ENCODE assay signal across 8 cellular contexts in genomic region chr17:2511138-2511461, GRCh38. TPM values are rescaled to one million over a fixed set of nuclear protein-coding genes. Genes with fewer than 3 reads are reported as not detected.
DNase-seq lines count a peak whose midpoint lies in the region; ATAC-seq and TF ChIP-seq lines count a peak whose summit lies in the region.

No MANE protein-coding gene starts in this region.

- no peak for ATAC-seq in activated T-helper 17 cell treated with anti-CD3 and anti-CD28 coated beads, Interleukin-2, amount 50 U/mL, for 72 hours (replicated peaks)

- H3K4me3 ChIP-seq in GM12865 (ENCODE audit: low read depth, low read length) (peak overlapping the region; percentile 78), skeletal muscle tissue (ENCODE audit: low read length in 3 of 3) (peak overlapping the region; percentile 95 to 100 (median 96))

- H3K27ac ChIP-seq in VCaP (peak overlapping the region; percentile 100), skeletal muscle tissue (ENCODE audit: low read depth, low read length) (peak overlapping the region; percentile 93)

- H3K36me3 ChIP-seq in skeletal muscle tissue (ENCODE audit: control insufficient read depth in 3 of 3, insufficient read depth in 3 of 3, low read length in 3 of 3): no peaks in the 10 kb centered on the region

- no peak overlapping the region for H3K4me3 Mint-ChIP-seq in endothelial cell (ENCODE audit: unreplicated experiment)
- H3K4me3 Mint-ChIP-seq in activated T-helper 17 cell treated with anti-CD3 and anti-CD28 coated beads, Interleukin-2, amount 50 U/mL, for 72 hours: no peak overlapping the region

- TF ChIP-seq CTCF in GM12865 (IDR thresholded peaks at IDR 0.05; ENCODE audit: insufficient read depth, low read depth, low read length, missing control alignments) (no peak), VCaP (conservative IDR thresholded peaks at IDR 0.05) (no peak), endothelial cell (IDR thresholded peaks at IDR 0.05; ENCODE audit: unreplicated experiment) (no peak)

- H3K4me1 ChIP-seq in skeletal muscle tissue (ENCODE audit: control insufficient read depth in 3 of 3, insufficient read depth in 3 of 3, low read length in 3 of 3): peaks cover 12 to 23% (median 13%) of the 10 kb centered on the region in 3 donors

- H3K4me1 Mint-ChIP-seq in endothelial cell (ENCODE audit: unreplicated experiment): peaks cover 10% of the 10 kb centered on the region
- peaks cover 16% of the 10 kb centered on the region for H3K4me1 Mint-ChIP-seq in activated T-helper 17 cell treated with anti-CD3 and anti-CD28 coated beads, Interleukin-2, amount 50 U/mL, for 72 hours

- H3K9ac ChIP-seq in skeletal muscle tissue (ENCODE audit: low read depth in 1 of 3, low read length in 3 of 3): peak overlapping the region; percentile 84 to 96 (median 94)

- no peaks in the 10 kb centered on the region for H3K9me3 Mint-ChIP-seq in endothelial cell (ENCODE audit: unreplicated experiment)
- no peaks in the 10 kb centered on the region for H3K9me3 Mint-ChIP-seq in activated T-helper 17 cell treated with anti-CD3 and anti-CD28 coated beads, Interleukin-2, amount 50 U/mL, for 72 hours

- H3K27me3 Mint-ChIP-seq in endothelial cell (ENCODE audit: unreplicated experiment): no peaks in the 10 kb centered on the region
- H3K27me3 Mint-ChIP-seq in activated T-helper 17 cell treated with anti-CD3 and anti-CD28 coated beads, Interleukin-2, amount 50 U/mL, for 72 hours: no peaks in the 10 kb centered on the region

- H3K36me3 Mint-ChIP-seq in endothelial cell (ENCODE audit: low read depth, unreplicated experiment): peaks cover 12% of the 10 kb centered on the region
- H3K36me3 Mint-ChIP-seq in activated T-helper 17 cell treated with anti-CD3 and anti-CD28 coated beads, Interleukin-2, amount 50 U/mL, for 72 hours (ENCODE audit: low read depth): peaks cover 18% of the 10 kb centered on the region

- H3K9me3 ChIP-seq in skeletal muscle tissue (ENCODE audit: control insufficient read depth in 3 of 3, low read length in 3 of 3): no peaks in the 10 kb centered on the region

- no peak for DNase-seq in GM12865 (ENCODE audit: low read depth)
- peak; percentile 24 for DNase-seq in hepatic stellate cell (ENCODE audit: low spot score)
- no peak for DNase-seq in NCI-H1105 (lab: John Stamatoyannopoulos, UW)
- DNase-seq in endothelial cell (ENCODE audit: low spot score): no peak
- no peak for DNase-seq in mucosa of gallbladder (ENCODE audit: low spot score)

- no peak overlapping the region for H3K27ac Mint-ChIP-seq in endothelial cell (ENCODE audit: unreplicated experiment)
- no peak overlapping the region for H3K27ac Mint-ChIP-seq in activated T-helper 17 cell treated with anti-CD3 and anti-CD28 coated beads, Interleukin-2, amount 50 U/mL, for 72 hours

- no peaks in the 10 kb centered on the region for H3K27me3 ChIP-seq in skeletal muscle tissue (ENCODE audit: control insufficient read depth in 3 of 3, insufficient read depth in 3 of 3, low read length in 3 of 3)

RNA-seq across cellular contexts. Expression of gene METTL16, which starts 0.6 kb away (rescaled TPM):
- total RNA-seq in skeletal muscle tissue (13.6 TPM), endothelial cell (ENCODE audit: unreplicated experiment) (24.9 TPM), mucosa of gallbladder (26.1 TPM)
- total RNA-seq in activated T-helper 17 cell treated with anti-CD3 and anti-CD28 coated beads, Interleukin-2, amount 50 U/mL, for 72 hours: 10 to 100 TPM; 35.8 to 49.9 TPM
